7 cellular contexts compared by ENCODE assay signal in the genomic region with DNA sequence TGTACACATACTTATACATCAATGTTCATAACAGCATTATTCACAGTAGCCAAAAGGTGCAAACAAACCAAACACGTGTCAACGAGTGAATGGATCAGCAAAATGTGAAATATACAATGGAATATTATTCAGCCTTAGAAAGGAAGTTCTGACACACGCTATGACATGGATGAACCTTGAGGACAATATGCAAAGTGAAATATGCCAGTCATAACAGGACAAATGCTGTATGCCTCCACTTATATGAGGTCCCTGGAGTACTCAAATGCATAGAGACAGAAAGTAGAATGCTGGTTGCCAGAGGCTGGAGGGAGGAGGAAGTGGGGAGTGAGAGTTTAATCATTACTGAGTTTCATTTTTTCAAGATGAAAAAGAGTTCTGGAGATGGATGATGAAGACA.
DNase-seq lines count a peak whose midpoint lies in the region; ATAC-seq lines count a peak whose summit lies in the region.

No MANE protein-coding gene starts in this region.

- peak; percentile 53 for DNase-seq in stimulated activated CD4-positive, alpha-beta T cell treated with anti-CD3 and anti-CD28 coated beads, Interleukin-15, amount 100 ng/mL, for 24 hours
- DNase-seq in NCI-H2171 treated with DMSO at 0.1 percent for 48 hours (lab: John Stamatoyannopoulos, UW) (no peak), NCI-H2107 (lab: John Stamatoyannopoulos, UW) (no peak), UCSD-AML1 (lab: John Stamatoyannopoulos, UW; ENCODE audit: unreplicated experiment) (no peak)

- peak; percentile 83 for ATAC-seq in GM19035 (IDR thresholded peaks at IDR 0.05; ENCODE audit: unreplicated experiment)
- peak; percentile 90 for ATAC-seq in GM21786 (IDR thresholded peaks at IDR 0.05; ENCODE audit: unreplicated experiment)
- peak; percentile 89 for ATAC-seq in HG03469 (IDR thresholded peaks at IDR 0.05; ENCODE audit: unreplicated experiment)
